Comparison of ENCODE assay signal across 9 cellular contexts in the genomic region with DNA sequence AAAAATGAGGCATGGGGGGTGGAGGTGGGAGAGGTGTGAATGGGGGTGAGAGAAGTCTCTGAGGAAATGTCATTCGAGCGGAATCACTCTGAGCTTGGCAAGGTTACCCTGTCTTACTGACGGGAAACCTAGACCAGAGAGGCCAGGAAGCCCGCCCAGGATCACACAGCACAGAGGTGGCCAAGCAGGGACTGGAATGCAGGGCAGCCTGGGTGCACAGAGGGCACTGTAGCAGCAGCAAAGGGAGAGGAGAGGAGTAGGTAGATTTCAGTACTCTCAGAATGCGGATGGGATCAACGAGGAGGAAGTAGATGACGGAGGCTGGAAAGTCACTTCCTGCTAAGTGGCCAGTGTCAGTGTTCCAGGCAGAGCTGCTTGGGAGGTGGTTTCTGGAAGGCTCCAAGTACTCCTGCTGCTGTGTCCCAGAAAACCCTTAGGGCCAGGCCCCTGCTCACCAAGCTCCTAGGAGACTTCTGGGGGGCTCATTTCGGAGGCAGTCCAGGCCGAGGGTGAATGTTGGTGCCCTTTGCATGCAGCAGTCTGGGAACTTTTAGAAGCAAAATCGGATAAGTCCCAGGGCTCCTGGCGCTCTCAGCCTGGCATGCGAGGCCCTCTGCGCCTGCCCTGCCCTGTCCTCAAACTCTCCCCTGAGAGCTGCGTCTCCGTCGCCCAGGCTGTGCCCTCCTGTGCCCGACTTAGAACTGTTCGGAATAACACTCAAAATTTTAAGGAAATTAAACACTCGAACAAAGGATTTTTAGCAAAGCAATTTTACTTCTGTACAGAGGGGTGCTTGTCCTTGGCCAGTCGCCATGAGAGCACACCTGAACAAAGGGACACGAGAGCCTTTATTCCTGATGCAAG. TPM values are rescaled to one million over a fixed set of nuclear protein-coding genes. Genes with fewer than 3 reads are reported as not detected.
DNase-seq lines count a peak whose midpoint lies in the region; ATAC-seq and TF ChIP-seq lines count a peak whose summit lies in the region.
"Had no signal": no experiment of that assay in that cellular context is flagged by ENCODE, and none has a peak within 500 bp of the region (broad histone marks: within the 10 kb centered on the region; RNA-seq: fewer than 3 reads in every experiment).

No MANE protein-coding gene starts in this region.

- no peaks in the 10 kb centered on the region for H3K27me3 Mint-ChIP-seq in activated T-cell treated with anti-CD3 and anti-CD28 coated beads, Interleukin-2, amount 50 U/mL, for 72 hours (ENCODE audit: low read depth)

- H3K27ac ChIP-seq in colonic mucosa (peak overlapping the region; percentile 95), WERI-Rb-1 (no peak overlapping the region)

- intact Hi-C loops in colonic mucosa (cut with DNase I), result no loop called here

- H3K4me1 Mint-ChIP-seq in activated T-cell treated with anti-CD3 and anti-CD28 coated beads, Interleukin-2, amount 50 U/mL, for 72 hours (ENCODE audit: low read depth), result peaks cover 91% of the 10 kb centered on the region

- H3K4me1 ChIP-seq in colonic mucosa, result peaks cover 40% of the 10 kb centered on the region

- H3K9me3 ChIP-seq in colonic mucosa (no peaks in the 10 kb centered on the region), WERI-Rb-1 (ENCODE audit: severe bottlenecking) (no peaks in the 10 kb centered on the region)

- peak overlapping the region in 1 of 2 donors; percentile 29 for H3K4me3 Mint-ChIP-seq in activated T-cell treated with anti-CD3 and anti-CD28 coated beads, Interleukin-2, amount 50 U/mL, for 72 hours

- no peak for DNase-seq in activated T-cell treated with anti-CD3 and anti-CD28 coated beads, Interleukin-2, amount 50 U/mL, for 72 hours
- DNase-seq in activated T-cell treated with anti-CD3 and anti-CD28 coated beads for 4 hours (no peak), colonic mucosa (peak; percentile 72), midbrain (lab: John Stamatoyannopoulos, UW) (peak; percentile 54), ureter (ENCODE audit: low spot score) (peak; percentile 65), AML-193 (lab: John Stamatoyannopoulos, UW) (no peak), WERI-Rb-1 (no peak), SIG-M5 treated with dmso at 0.1 percent for 504 hours (lab: John Stamatoyannopoulos, UW; ENCODE audit: unreplicated experiment) (no peak)
- DNase-seq: NCI-H1436 had no signal

- no peaks in the 10 kb centered on the region for H3K36me3 Mint-ChIP-seq in activated T-cell treated with anti-CD3 and anti-CD28 coated beads, Interleukin-2, amount 50 U/mL, for 72 hours (ENCODE audit: insufficient read depth in 2 of 2)

- no peaks in the 10 kb centered on the region for H3K27me3 ChIP-seq in colonic mucosa
- H3K27me3 ChIP-seq in WERI-Rb-1 (ENCODE audit: insufficient read depth, low read depth, severe bottlenecking), result no peaks in the 10 kb centered on the region

- H3K4me3 ChIP-seq in colonic mucosa (no peak overlapping the region), WERI-Rb-1 (ENCODE audit: low read depth, low read length) (no peak overlapping the region)

- H3K27ac Mint-ChIP-seq in activated T-cell treated with anti-CD3 and anti-CD28 coated beads, Interleukin-2, amount 50 U/mL, for 72 hours, result peak overlapping the region; percentile 55

- H3K36me3 ChIP-seq in colonic mucosa (no peaks in the 10 kb centered on the region), WERI-Rb-1 (no peaks in the 10 kb centered on the region; the same call in 1 of the 2 replicates)

- no peak for ATAC-seq in activated T-cell treated with anti-CD3 and anti-CD28 coated beads, Interleukin-2, amount 50 U/mL, for 72 hours (replicated peaks in 1 of 2)

- TF ChIP-seq CTCF in colonic mucosa (IDR thresholded peaks at IDR 0.05) (no peak), WERI-Rb-1 (IDR thresholded peaks at IDR 0.05; ENCODE audit: low read depth, low read length) (no peak)

- no peaks in the 10 kb centered on the region for H3K9me3 Mint-ChIP-seq in activated T-cell treated with anti-CD3 and anti-CD28 coated beads, Interleukin-2, amount 50 U/mL, for 72 hours

- H3K9ac ChIP-seq in colonic mucosa (ENCODE audit: low read depth in 2 of 2, low read length in 2 of 2), result peak overlapping the region; percentile 54 to 85

RNA-seq across cellular contexts. Expression of gene DNM2, which starts 33.5 kb away (rescaled TPM):
- total RNA-seq in activated T-cell treated with anti-CD3 and anti-CD28 coated beads, Interleukin-2, amount 50 U/mL, for 72 hours, result 100 to 1,000 TPM; 241 to 266 TPM
- total RNA-seq in colonic mucosa, result 100 to 1,000 TPM; 450 to 461 TPM
- total RNA-seq in ureter, result 352 TPM

RNA-seq across cellular contexts. Expression of gene QTRT1, which starts 50.1 kb away (rescaled TPM):
- total RNA-seq in activated T-cell treated with anti-CD3 and anti-CD28 coated beads, Interleukin-2, amount 50 U/mL, for 72 hours, result 10 to 100 TPM; 48.9 to 49.5 TPM
- total RNA-seq in colonic mucosa (10 to 100 TPM; 74.9 to 94.1 TPM), ureter (64.2 TPM)

Comparison
In these comparisons a context has a peak if more than half of its experiments do, and no peak if none do; other contexts are left out.
1. DNase-seq: peak in colonic mucosa (single experiment), midbrain (single experiment) and ureter (single experiment); none in activated T-cell treated with anti-CD3 and anti-CD28 coated beads, Interleukin-2, amount 50 U/mL, for 72 hours (0 of 2), activated T-cell treated with anti-CD3 and anti-CD28 coated beads for 4 hours (single experiment), AML-193 (0 of 2), WERI-Rb-1 (single experiment) and SIG-M5 treated with dmso at 0.1 percent for 504 hours (single experiment).